23 cellular contexts compared by ENCODE assay signal in genomic region chr2:150351922-150352321, GRCh38.
"Had no signal": no experiment of that assay in that cellular context is flagged by ENCODE, and none has a peak within 500 bp of the region (broad histone marks: within the 10 kb centered on the region; RNA-seq: fewer than 3 reads in every experiment).

No MANE protein-coding gene starts in this region.

- DNase-seq: activated B cell treated with CpG ODN at 0.5 μM for 24 hours; activated CD4-positive, alpha-beta memory T cell treated with anti-CD3 and anti-CD28 coated beads for 36 hours; activated CD4-positive, alpha-beta T cell treated with anti-CD3 and anti-CD28 coated beads for 4 hours; activated CD4-positive, alpha-beta T cell treated with anti-CD3 and anti-CD28 coated beads, Interleukin-2, amount 50 U/mL, for 1 hour; activated CD4-positive, CD25-positive, alpha-beta regulatory T cell treated with anti-CD3 and anti-CD28 coated beads, Interleukin-2, amount 50 U/mL, for 72 hours; activated CD8-positive, alpha-beta memory T cell treated with anti-CD3 and anti-CD28 coated beads, Interleukin-2, amount 50 U/mL, for 4 hours; activated gamma-delta T cell treated with Interleukin-2 at 50 U/mL for 16 hours; activated naive CD4-positive, alpha-beta T cell treated with anti-CD3 and anti-CD28 coated beads for 36 hours; activated T-cell treated with anti-CD3 and anti-CD28 coated beads for 4 hours; activated T-cell treated with anti-CD3 and anti-CD28 coated beads, Interleukin-2, amount 50 U/mL, for 4 hours; adrenal gland; body of pancreas; NCI-H1105; NCI-H1417 treated with DMSO at 0.1 percent for 48 hours; NCI-H187 treated with DMSO at 0.1 percent for 48 hours; NCI-H524 treated with DMSO at 0.1 percent for 48 hours; PC-9; SIG-M5; T-cell; T-helper 17 cell had no signal

- ATAC-seq: activated naive CD4-positive, alpha-beta T cell treated with anti-CD3 and anti-CD28 coated beads, Interleukin-2, amount 50 U/mL, for 72 hours; activated T-cell treated with anti-CD3 and anti-CD28 coated beads, Interleukin-2, amount 50 U/mL, for 4 hours; body of pancreas; Right ventricle myocardium inferior; SK-N-SH treated with all-trans-retinoic acid at 6 μM for 48 hours; T-cell; T-helper 17 cell had no signal
